Comparison of ENCODE assay signal across 9 cellular contexts in the genomic region with DNA sequence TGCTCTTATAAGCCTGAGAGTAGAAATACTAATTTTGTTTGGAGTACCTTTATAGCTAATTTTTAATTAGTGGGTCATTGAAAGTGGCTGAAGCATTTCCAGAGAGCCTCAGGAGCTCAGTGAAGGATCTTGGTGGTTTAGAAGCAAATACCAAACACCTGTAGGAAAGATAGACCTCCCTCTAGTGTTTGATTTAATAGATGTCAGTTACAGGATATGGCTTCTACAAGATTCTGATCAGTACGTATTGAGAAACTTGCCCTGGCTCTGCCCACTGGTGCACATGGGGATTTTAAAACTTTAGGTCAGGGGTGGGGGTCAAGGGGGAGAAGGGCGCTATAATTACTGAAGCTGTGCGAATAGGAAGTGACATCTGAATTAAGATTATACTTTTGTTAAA.
DNase-seq lines count a peak whose midpoint lies in the region; ATAC-seq, FAIRE-seq and TF ChIP-seq lines count a peak whose summit lies in the region.
"Had no signal": no experiment of that assay in that cellular context is flagged by ENCODE, and none has a peak within 500 bp of the region (broad histone marks: within the 10 kb centered on the region; RNA-seq: fewer than 3 reads in every experiment).

No MANE protein-coding gene starts in this region.

- no peak for TF ChIP-seq POLR2A in ovary (IDR thresholded peaks at IDR 0.05)

- no peak overlapping the region for H3K9ac ChIP-seq in KMS-11

- DNase-seq in COR-L47 (lab: John Stamatoyannopoulos, UW) (peak; percentile 0), germinal center (ENCODE audit: low spot score) (peak; percentile 36), frontal cortex (ENCODE audit: low spot score in 2 of 2) (no peak), ovary (no peak), mucosa of gallbladder (ENCODE audit: low spot score) (no peak)
- DNase-seq: T-cell had no signal

- TF ChIP-seq EP300 in ovary (IDR thresholded peaks at IDR 0.05), result no peak

- no peak overlapping the region for H2AFZ ChIP-seq in KMS-11 (ENCODE audit: low read depth)

- H3K79me2 ChIP-seq in KMS-11 (ENCODE audit: insufficient read depth, low read depth), result no peaks in the 10 kb centered on the region

- H3K36me3 ChIP-seq in KMS-11 (ENCODE audit: insufficient read depth) (no peaks in the 10 kb centered on the region), ovary (no peaks in the 10 kb centered on the region)

- H3K27ac ChIP-seq in KMS-11 (no peak overlapping the region), ovary (no peak overlapping the region)

- no peak overlapping the region for H3K4me3 ChIP-seq in KMS-11 (IDR thresholded peaks at IDR 0.05; ENCODE audit: insufficient read depth, low read depth, low read length)
- H3K4me3 ChIP-seq in ovary, result no peak overlapping the region

- FAIRE-seq in frontal cortex (lab: Jason Lieb, UNC), result no peak

- intact Hi-C loops in ovary (cut with DNase I), result no loop called here

- H3K27me3 ChIP-seq in KMS-11 (ENCODE audit: insufficient read depth, low read depth) (no peaks in the 10 kb centered on the region), ovary (no peaks in the 10 kb centered on the region)

- peak; percentile 73 for ATAC-seq in GM19351 (IDR thresholded peaks at IDR 0.05; ENCODE audit: unreplicated experiment)
- ATAC-seq in GM18520 (IDR thresholded peaks at IDR 0.05; ENCODE audit: unreplicated experiment), result no peak

- H3K4me2 ChIP-seq in KMS-11, result no peak overlapping the region

- peak; percentile 72 for TF ChIP-seq CTCF in KMS-11 (conservative IDR thresholded peaks at IDR 0.05; ENCODE audit: low read depth, low read length)
- TF ChIP-seq CTCF in ovary (IDR thresholded peaks at IDR 0.05), result no peak

- 87 to 95% (median 92%) methylated on average over 3 of the region's 3 CpGs for WGBS in ovary, 3 donors

- H3K4me1 ChIP-seq in KMS-11 (ENCODE audit: low read depth, poor library complexity, severe bottlenecking) (peaks cover 8% of the 10 kb centered on the region), ovary (ENCODE audit: insufficient read depth) (no peaks in the 10 kb centered on the region)

- no peaks in the 10 kb centered on the region for H4K20me1 ChIP-seq in KMS-11 (ENCODE audit: insufficient read depth)

- no peaks in the 10 kb centered on the region for H3K9me3 ChIP-seq in ovary

Comparison
In these comparisons a context has a peak if more than half of its experiments do, and no peak if none do; other contexts are left out.
1. DNase-seq: peak in COR-L47 (single experiment) and germinal center (single experiment); none in frontal cortex (0 of 2), ovary (0 of 5) and mucosa of gallbladder (single experiment).